Comparison of ENCODE assay signal across 8 cellular contexts in genomic region chr17:76909971-76910760, GRCh38. TPM values are rescaled to one million over a fixed set of nuclear protein-coding genes. Genes with fewer than 3 reads are reported as not detected.
A peak's percentile ranks its signal among the peaks of the same experiment; 100 is the strongest.
DNase-seq lines count a peak whose midpoint lies in the region; ATAC-seq and TF ChIP-seq lines count a peak whose summit lies in the region.

No MANE protein-coding gene starts in this region.

- H3K27ac Mint-ChIP-seq in activated CD8-positive, alpha-beta memory T cell treated with anti-CD3 and anti-CD28 coated beads, Interleukin-2, amount 10 ng/mL, durations not matched to agents 7 days and 5 days, result no peak overlapping the region

- intact Hi-C loops in heart right ventricle (cut with DNase I), result no loop called here

- no peaks in the 10 kb centered on the region for H3K4me1 Mint-ChIP-seq in activated T-cell treated with anti-CD3 and anti-CD28 coated beads, Interleukin-2, amount 50 U/mL, for 4 hours (ENCODE audit: low read depth)
- H3K4me1 Mint-ChIP-seq in activated CD8-positive, alpha-beta memory T cell treated with anti-CD3 and anti-CD28 coated beads, Interleukin-2, amount 10 ng/mL, durations not matched to agents 7 days and 5 days, result no peaks in the 10 kb centered on the region

- CTCF ChIA-PET in activated CD8-positive, alpha-beta memory T cell treated with anti-CD3 and anti-CD28 coated beads, Interleukin-2, amount 10 ng/mL, durations not matched to agents 7 days and 5 days (lab: Charles Lee), result interaction anchor here (1.1 kb wide), 1 partner anchor 146 kb away, joined by 3 read pairs; no protein-coding TSS in a partner anchor

- no peak overlapping the region for H3K4me3 Mint-ChIP-seq in activated T-cell treated with anti-CD3 and anti-CD28 coated beads, Interleukin-2, amount 50 U/mL, for 4 hours
- no peak overlapping the region for H3K4me3 Mint-ChIP-seq in activated CD8-positive, alpha-beta memory T cell treated with anti-CD3 and anti-CD28 coated beads, Interleukin-2, amount 10 ng/mL, durations not matched to agents 7 days and 5 days

- no peaks in the 10 kb centered on the region for H3K36me3 ChIP-seq in heart right ventricle

- DNase-seq in activated T-cell treated with anti-CD3 and anti-CD28 coated beads for 48 hours (ENCODE audit: low read depth) (peak; percentile 8), heart right ventricle (peak; percentile 38 to 53), OCI-M2 (lab: John Stamatoyannopoulos, UW; ENCODE audit: unreplicated experiment) (no peak), NCI-H2029 (lab: John Stamatoyannopoulos, UW) (no peak)
- no peak for DNase-seq in activated T-cell treated with anti-CD3 and anti-CD28 coated beads, Interleukin-2, amount 50 U/mL, for 4 hours
- DNase-seq in activated CD8-positive, alpha-beta memory T cell treated with anti-CD3 and anti-CD28 coated beads, Interleukin-2, amount 10 ng/mL, durations not matched to agents 7 days and 5 days, result peak; percentile 63
- DNase-seq in stimulated activated CD4-positive, alpha-beta T cell treated with anti-CD3 and anti-CD28 coated beads, Interleukin-1b, Interleukin-23, amount 100 ng/mL, for 48 hours, result peak; percentile 24

- ATAC-seq in activated T-cell treated with anti-CD3 and anti-CD28 coated beads, Interleukin-2, amount 50 U/mL, for 4 hours, result no peak
- ATAC-seq in activated CD8-positive, alpha-beta memory T cell treated with anti-CD3 and anti-CD28 coated beads, Interleukin-2, amount 10 ng/mL, durations not matched to agents 7 days and 5 days, result peak; percentile 33
- ATAC-seq in heart right ventricle (peak in 5 of 8 donors; percentile 28 to 70 (median 49)), GM21526 (IDR thresholded peaks at IDR 0.05; ENCODE audit: low FRiP score, unreplicated experiment) (no peak)

- H3K27me3 Mint-ChIP-seq in activated T-cell treated with anti-CD3 and anti-CD28 coated beads, Interleukin-2, amount 50 U/mL, for 4 hours (ENCODE audit: low read depth), result peaks cover 9% of the 10 kb centered on the region
- no peaks in the 10 kb centered on the region for H3K27me3 Mint-ChIP-seq in activated CD8-positive, alpha-beta memory T cell treated with anti-CD3 and anti-CD28 coated beads, Interleukin-2, amount 10 ng/mL, durations not matched to agents 7 days and 5 days

- 22 to 24% methylated on average over 13 of the region's 13 CpGs for WGBS in heart right ventricle, 2 donors

- TF ChIP-seq CTCF in heart right ventricle (IDR thresholded peaks at IDR 0.05), result no peak

- H3K27me3 ChIP-seq in heart right ventricle, result peaks cover 0 to 33% (median 20%) of the 10 kb centered on the region in 7 donors

- no peaks in the 10 kb centered on the region for H3K4me1 ChIP-seq in heart right ventricle

- peaks cover 0 to 8% (median 0%) of the 10 kb centered on the region in 11 donors for H3K9me3 ChIP-seq in heart right ventricle

- no peak overlapping the region for H3K27ac ChIP-seq in heart right ventricle

- no peaks in the 10 kb centered on the region for H3K36me3 Mint-ChIP-seq in activated T-cell treated with anti-CD3 and anti-CD28 coated beads, Interleukin-2, amount 50 U/mL, for 4 hours (ENCODE audit: insufficient read depth)
- no peaks in the 10 kb centered on the region for H3K36me3 Mint-ChIP-seq in activated CD8-positive, alpha-beta memory T cell treated with anti-CD3 and anti-CD28 coated beads, Interleukin-2, amount 10 ng/mL, durations not matched to agents 7 days and 5 days

- H3K9me3 Mint-ChIP-seq in activated T-cell treated with anti-CD3 and anti-CD28 coated beads, Interleukin-2, amount 50 U/mL, for 4 hours, result no peaks in the 10 kb centered on the region
- peaks cover 2% of the 10 kb centered on the region for H3K9me3 Mint-ChIP-seq in activated CD8-positive, alpha-beta memory T cell treated with anti-CD3 and anti-CD28 coated beads, Interleukin-2, amount 10 ng/mL, durations not matched to agents 7 days and 5 days (ENCODE audit: low read depth)

- no peak overlapping the region for H3K4me3 ChIP-seq in heart right ventricle

RNA-seq across cellular contexts. Expression of gene MGAT5B, which starts 42.0 kb away (rescaled TPM):
- under 1 TPM; 0.18 to 0.41 (median 0.21) TPM for total RNA-seq in activated T-cell treated with anti-CD3 and anti-CD28 coated beads, Interleukin-2, amount 50 U/mL, for 4 hours
- total RNA-seq in activated CD8-positive, alpha-beta memory T cell treated with anti-CD3 and anti-CD28 coated beads, Interleukin-2, amount 10 ng/mL, durations not matched to agents 7 days and 5 days, result under 1 TPM; 0.18 to 0.68 TPM
- under 1 TPM in 2 of 10 donors, not detected in 8; 0.10 to 0.15 TPM for total RNA-seq in heart right ventricle
- under 1 TPM; 0.09 to 0.29 TPM for polyA plus RNA-seq in heart right ventricle

Comparison
In these comparisons a context has a peak if more than half of its experiments do, and no peak if none do; other contexts are left out.
1. DNase-seq: peak in activated T-cell treated with anti-CD3 and anti-CD28 coated beads for 48 hours (single experiment), activated CD8-positive, alpha-beta memory T cell treated with anti-CD3 and anti-CD28 coated beads, Interleukin-2, amount 10 ng/mL, durations not matched to agents 7 days and 5 days (single experiment), heart right ventricle (2 of 2) and stimulated activated CD4-positive, alpha-beta T cell treated with anti-CD3 and anti-CD28 coated beads, Interleukin-1b, Interleukin-23, amount 100 ng/mL, for 48 hours (single experiment); none in activated T-cell treated with anti-CD3 and anti-CD28 coated beads, Interleukin-2, amount 50 U/mL, for 4 hours (single experiment), OCI-M2 (single experiment) and NCI-H2029 (single experiment).
2. ATAC-seq: peak in activated CD8-positive, alpha-beta memory T cell treated with anti-CD3 and anti-CD28 coated beads, Interleukin-2, amount 10 ng/mL, durations not matched to agents 7 days and 5 days (single experiment) and heart right ventricle (5 of 8); none in activated T-cell treated with anti-CD3 and anti-CD28 coated beads, Interleukin-2, amount 50 U/mL, for 4 hours (0 of 2) and GM21526 (single experiment).